Comparison of ENCODE assay signal across 2 cellular contexts in genomic region chr4:6199344-6199921, GRCh38.
TF ChIP-seq lines count a peak whose summit lies in the region.

No MANE protein-coding gene starts in this region.

TF ChIP-seq in H1, 55 proteins besides CTCF, POLR2A, EP300 and RAD21:
- TF ChIP-seq RBBP5 (IDR thresholded peaks at IDR 0.05; ENCODE audit: borderline replicate concordance, low read depth, low read length), result 0 out of 2 replicates have a peak, but pooled peaks have one; percentile 5
- TF ChIP-seq KDM4A (IDR thresholded peaks at IDR 0.05; ENCODE audit: low read depth, low read length, severe bottlenecking), result peak; percentile 77
- TF ChIP-seq FOSL1 (IDR thresholded peaks at IDR 0.05; ENCODE audit: insufficient read depth, low read depth, low read length), result no peak
- TF ChIP-seq MAFK (IDR thresholded peaks at IDR 0.05; ENCODE audit: low read depth, low read length), result no peak
- TF ChIP-seq RNF2 (IDR thresholded peaks at IDR 0.05; ENCODE audit: borderline replicate concordance, low read depth, low read length, missing control alignments, poor library complexity, severe bottlenecking), result peak; percentile 36

TF ChIP-seq in HepG2, 621 proteins besides CTCF, POLR2A, EP300 and RAD21:
- TF ChIP-seq ZNF101 (CRISPR knock-in tag; IDR thresholded peaks at IDR 0.05; ENCODE audit: borderline replicate concordance, low read depth), result no peak
